ENCODE assay signal across 8 cellular contexts in genomic region chr3:5019411-5020261, GRCh38. TPM values are rescaled to one million over a fixed set of nuclear protein-coding genes. Genes with fewer than 3 reads are reported as not detected.
A peak's percentile ranks its signal among the peaks of the same experiment; 100 is the strongest.
DNase-seq lines count a peak whose midpoint lies in the region; ATAC-seq and TF ChIP-seq lines count a peak whose summit lies in the region.

No MANE protein-coding gene starts in this region.

- no peak overlapping the region for H3K4me2 ChIP-seq in PC-3 (ENCODE audit: low read length)

- ATAC-seq in HG03457 (IDR thresholded peaks at IDR 0.05; ENCODE audit: unreplicated experiment) (no peak), PC-3 (no peak)

- H4K20me1 ChIP-seq in PC-3 (ENCODE audit: low read length): no peaks in the 10 kb centered on the region

- POLR2A ChIA-PET in PC-3 (lab: Charles Lee; ENCODE audit: unreplicated experiment): no interaction called here

- H3K9ac ChIP-seq in PC-3 (ENCODE audit: low read length): no peak overlapping the region

- H3K36me3 ChIP-seq in KOPT-K1 (ENCODE audit: insufficient read depth, low read length): no peaks in the 10 kb centered on the region
- no peaks in the 10 kb centered on the region for H3K36me3 ChIP-seq in esophagus (ENCODE audit: control insufficient read depth in 2 of 2, insufficient read depth in 2 of 2, low read length in 1 of 2)
- H3K36me3 ChIP-seq in PC-3 (ENCODE audit: low read depth, low read length): no peaks in the 10 kb centered on the region

- H3K4me1 ChIP-seq in esophagus (ENCODE audit: control insufficient read depth in 2 of 2, insufficient read depth in 2 of 2, low read length in 1 of 2): peaks cover 0 to 13% of the 10 kb centered on the region in 2 donors
- H3K4me1 ChIP-seq in PC-3 (ENCODE audit: insufficient read depth, low read length): peaks cover 67% of the 10 kb centered on the region

- no peak overlapping the region for H3K4me3 ChIP-seq in esophagus (ENCODE audit: low read depth in 1 of 2, low read length in 2 of 2)
- no peak overlapping the region for H3K4me3 ChIP-seq in PC-3 (ENCODE audit: low read length)

- TF ChIP-seq CTCF in GM20000 (IDR thresholded peaks at IDR 0.05; ENCODE audit: extremely low read depth, missing control alignments) (no peak), PC-3 (conservative IDR thresholded peaks at IDR 0.05; ENCODE audit: low read depth, low read length) (no peak)

- 59 to 65% methylated on average over 19 of the region's 19 CpGs for WGBS in esophagus, 2 donors

- no peaks in the 10 kb centered on the region for H3K9me2 ChIP-seq in PC-3 (replicated peaks; ENCODE audit: low read length)

- H3K27me3 ChIP-seq in esophagus (ENCODE audit: control insufficient read depth in 1 of 2, insufficient read depth in 2 of 2, low read length in 2 of 2) (no peaks in the 10 kb centered on the region), PC-3 (ENCODE audit: low read length) (no peaks in the 10 kb centered on the region)

- BruUV-seq in PC-3 (replicated peaks; lab: Mats Ljungman, UMichigan): no TSS peak

- intact Hi-C loops in PC-3 (cut with micrococcal nuclease): loop anchor here (10.0 kb wide), 2 partner anchors 365 to 605 kb away; no protein-coding TSS in a partner anchor

- H3K9me3 ChIP-seq in KOPT-K1 (ENCODE audit: insufficient read depth, low read length, poor library complexity, severe bottlenecking) (no peaks in the 10 kb centered on the region), esophagus (ENCODE audit: control insufficient read depth in 2 of 2, insufficient read depth in 1 of 2, low read depth in 1 of 2, low read length in 1 of 2) (no peaks in the 10 kb centered on the region), PC-3 (ENCODE audit: low read length) (no peaks in the 10 kb centered on the region)

- CTCF ChIA-PET in PC-3 (lab: Charles Lee): no interaction called here

- H3K79me2 ChIP-seq in PC-3 (ENCODE audit: low read length): 0 out of 2 replicates have a peak, but pooled peaks cover 4% of the 10 kb centered on the region

- no peak overlapping the region for H2AFZ ChIP-seq in PC-3 (ENCODE audit: low read length)

- H3F3A ChIP-seq in PC-3 (ENCODE audit: low read length, unreplicated experiment): peaks cover 21% of the 10 kb centered on the region

- H3K27ac ChIP-seq in KOPT-K1 (ENCODE audit: low read depth, low read length, poor library complexity, severe bottlenecking) (peak overlapping the region; percentile 3), esophagus (ENCODE audit: low read depth in 2 of 2, low read length in 1 of 2) (peak overlapping the region; percentile 90 to 93), PC-3 (ENCODE audit: low read length) (no peak overlapping the region)

- peak; percentile 81 for DNase-seq in activated CD8-positive, alpha-beta memory T cell treated with anti-CD3 and anti-CD28 coated beads for 24 hours
- peak; percentile 53 for DNase-seq in stimulated activated CD8-positive, alpha-beta memory T cell treated with anti-CD3 and anti-CD28 coated beads, Interleukin-12 subunit alpha, Interleukin-12 subunit beta, amount 100 ng/mL, for 4 hours (ENCODE audit: low read depth)
- DNase-seq in GM20000 (ENCODE audit: low spot score) (no peak), occipital lobe (lab: John Stamatoyannopoulos, UW) (no peak), PC-3 (no peak)

RNA-seq across cellular contexts. Expression of gene BHLHE40, which starts 40.4 kb away (rescaled TPM):
- 100 to 1,000 TPM in 1 of 2 donors, 10 to 100 TPM in 1; 84.0 to 185 TPM for polyA plus RNA-seq in esophagus
- total RNA-seq in occipital lobe: 6.6 TPM
- total RNA-seq in PC-3 (2014; rRNA removed): 255 and 256 TPM in 2 replicates

Comparison
In these comparisons a context has a peak if more than half of its experiments do, and no peak if none do; other contexts are left out.
1. DNase-seq: peak in activated CD8-positive, alpha-beta memory T cell treated with anti-CD3 and anti-CD28 coated beads for 24 hours (single experiment) and stimulated activated CD8-positive, alpha-beta memory T cell treated with anti-CD3 and anti-CD28 coated beads, Interleukin-12 subunit alpha, Interleukin-12 subunit beta, amount 100 ng/mL, for 4 hours (single experiment); none in GM20000 (single experiment), occipital lobe (single experiment) and PC-3 (single experiment).
2. RNA of gene BHLHE40, which starts 40.4 kb away (total RNA-seq): 255 to 256 TPM in PC-3; 6.6 TPM in occipital lobe (single experiment); every median in the first group is over 10 times any median in the second.